8 cellular contexts compared by ENCODE assay signal in the genomic region with DNA sequence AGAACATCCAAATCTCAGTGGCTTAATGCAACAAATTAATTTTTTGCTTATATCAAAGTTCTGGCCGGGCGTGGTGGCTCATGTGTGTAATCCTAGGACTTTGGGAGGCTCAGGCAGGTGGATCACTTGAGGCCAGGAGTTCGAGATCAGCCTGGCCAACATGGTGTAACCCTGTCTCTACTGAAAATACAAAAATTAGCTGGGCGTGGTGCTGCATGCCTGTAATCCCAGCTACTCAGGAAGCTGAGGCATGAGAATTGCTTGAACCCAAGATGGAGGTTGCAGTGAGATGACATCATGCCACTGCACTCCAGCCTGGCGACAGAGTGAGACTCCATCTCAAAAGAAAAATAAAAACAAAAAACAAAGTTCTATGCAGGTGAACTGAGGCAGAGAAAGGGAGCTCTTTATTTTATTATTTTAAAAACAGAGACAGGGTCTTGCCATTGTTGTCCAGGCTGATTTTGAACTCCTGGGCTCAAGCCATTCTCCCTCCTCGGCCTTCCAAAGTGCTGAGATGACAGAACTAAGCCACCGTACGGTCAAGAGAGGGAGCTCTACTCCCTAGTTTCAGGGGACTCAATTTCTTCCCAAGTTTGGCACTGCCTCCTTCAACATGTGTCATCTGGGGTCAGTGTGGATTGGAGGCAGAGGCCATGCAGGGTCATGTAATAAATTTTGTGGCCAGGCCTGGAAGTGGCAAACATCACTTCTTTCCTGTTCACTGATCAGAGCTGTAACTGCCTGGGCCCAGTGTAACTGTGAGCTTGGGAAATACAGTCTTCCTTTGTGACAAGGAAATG. TPM values are rescaled to one million over a fixed set of nuclear protein-coding genes. Genes with fewer than 3 reads are reported as not detected.
DNase-seq lines count a peak whose midpoint lies in the region; ATAC-seq and TF ChIP-seq lines count a peak whose summit lies in the region.

No MANE protein-coding gene starts in this region.

- H3K4me1 Mint-ChIP-seq in mesothelial cell of epicardium = peaks cover 33% of the 10 kb centered on the region

- H3K27me3 Mint-ChIP-seq in mesothelial cell of epicardium (ENCODE audit: low read depth) = no peaks in the 10 kb centered on the region

- DNase-seq in AG10803 (ENCODE audit: low read depth) = peak; percentile 75
- peak; percentile 81 for DNase-seq in GF-D8 (lab: John Stamatoyannopoulos, UW)
- DNase-seq in OCI-M1 (lab: John Stamatoyannopoulos, UW) = peak; percentile 69
- DNase-seq in dermis blood vessel endothelial cell = peak; percentile 80
- DNase-seq in mesothelial cell of epicardium (ENCODE audit: low spot score in 2 of 2, unreplicated experiment in 2 of 2) = no peak
- no peak for DNase-seq in T1000 (lab: John Stamatoyannopoulos, UW)
- DNase-seq in effector CD4-positive, alpha-beta T cell = no peak

- peak overlapping the region; percentile 36 for H3K4me3 Mint-ChIP-seq in mesothelial cell of epicardium

- TF ChIP-seq CTCF in AG10803 (conservative IDR thresholded peaks at IDR 0.05; ENCODE audit: low read length) (peak; percentile 64), mesothelial cell of epicardium (IDR thresholded peaks at IDR 0.05; ENCODE audit: unreplicated experiment) (no peak)

- H3K27ac Mint-ChIP-seq in mesothelial cell of epicardium = peak overlapping the region; percentile 30

- H3K4me3 ChIP-seq in AG10803 (ENCODE audit: low read length) = no peak overlapping the region

- no peak for ATAC-seq in HG03469 (IDR thresholded peaks at IDR 0.05; ENCODE audit: unreplicated experiment)

- H3K9me3 Mint-ChIP-seq in mesothelial cell of epicardium = no peaks in the 10 kb centered on the region

- H3K36me3 Mint-ChIP-seq in mesothelial cell of epicardium = peaks cover 23% of the 10 kb centered on the region

RNA-seq across cellular contexts. Expression of gene ADCK2, which starts 2.4 kb away (rescaled TPM):
- total RNA-seq in dermis blood vessel endothelial cell = 30.6 and 44.2 TPM in 2 replicates
- 24.9 to 28.8 TPM (median 26.6 TPM) in 3 replicates for total RNA-seq in mesothelial cell of epicardium

RNA-seq across cellular contexts. Expression of gene NDUFB2, which starts 21.4 kb away (rescaled TPM):
- 124 and 217 TPM in 2 replicates for total RNA-seq in dermis blood vessel endothelial cell
- total RNA-seq in mesothelial cell of epicardium = 115 to 129 TPM (median 120 TPM) in 3 replicates

RNA-seq across cellular contexts. Expression of gene DENND2A, which starts 34.5 kb away (rescaled TPM):
- 0.14 and 1.0 TPM in 2 replicates for total RNA-seq in dermis blood vessel endothelial cell
- total RNA-seq in mesothelial cell of epicardium = 31.9 to 38.0 TPM (median 32.3 TPM) in 3 replicates

Comparison
In these comparisons a context has a peak if more than half of its experiments do, and no peak if none do; other contexts are left out.
1. DNase-seq: peak in AG10803 (single experiment), GF-D8 (single experiment), OCI-M1 (single experiment) and dermis blood vessel endothelial cell (single experiment); none in mesothelial cell of epicardium (0 of 2), T1000 (single experiment) and effector CD4-positive, alpha-beta T cell (single experiment).
2. RNA of gene DENND2A, which starts 34.5 kb away (total RNA-seq): 31.9 to 38.0 TPM in mesothelial cell of epicardium; 0.14 to 1.0 TPM in dermis blood vessel endothelial cell; every median in the first group is over 10 times any median in the second.